Comparison of ENCODE assay signal across 1 cellular context in genomic region chr11:46237248-46238077, GRCh38.
TF ChIP-seq lines count a peak whose summit lies in the region.

No MANE protein-coding gene starts in this region.

TF ChIP-seq in K562, 482 proteins besides CTCF, POLR2A, EP300 and RAD21 (continued from another document and continues in another):
- no peak for TF ChIP-seq ZNF280A (IDR thresholded peaks at IDR 0.05; ENCODE audit: low read depth, partially characterized antibody)
- no peak for TF ChIP-seq TGIF2 (CRISPR knock-in tag; IDR thresholded peaks at IDR 0.05)
- TF ChIP-seq ILF3 (IDR thresholded peaks at IDR 0.05; ENCODE audit: borderline replicate concordance): no peak
- TF ChIP-seq TCFL5 (CRISPR knock-in tag; conservative IDR thresholded peaks at IDR 0.05): no peak
- no peak for TF ChIP-seq ZNF57 (CRISPR knock-in tag; IDR thresholded peaks at IDR 0.05)
- peak; percentile 30; the same call in 1 of the 2 replicates for TF ChIP-seq MITF (IDR thresholded peaks at IDR 0.05)
- peak in 1 of 2 experiments; percentile 8; a peak in 1 of 4 replicates for TF ChIP-seq NRF1 (conservative IDR thresholded peaks at IDR 0.05 in 1 of 2, IDR thresholded peaks at IDR 0.05 in 1 of 2)
- TF ChIP-seq ETV6 (IDR thresholded peaks at IDR 0.05; ENCODE audit: borderline replicate concordance in 1 of 2, low read depth in 2 of 2, low read length in 1 of 2): no peak
- TF ChIP-seq ETV6 (CRISPR knock-in tag; IDR thresholded peaks at IDR 0.05; ENCODE audit: borderline replicate concordance): peak; percentile 90; the same call in 1 of the 2 replicates
- peak; percentile 64; the same call in 1 of the 2 replicates for TF ChIP-seq ZNF431 (CRISPR knock-in tag; IDR thresholded peaks at IDR 0.05)
- TF ChIP-seq AFF4 (CRISPR knock-in tag; IDR thresholded peaks at IDR 0.05): 0 out of 2 replicates have a peak, but pooled peaks have one; percentile 28
- TF ChIP-seq ZNF561 (CRISPR knock-in tag; conservative IDR thresholded peaks at IDR 0.05): no peak
- peak; percentile 70; the same call in 1 of the 2 replicates for TF ChIP-seq MTA1 (IDR thresholded peaks at IDR 0.05; ENCODE audit: borderline replicate concordance)
- TF ChIP-seq ZNF395 (CRISPR knock-in tag; IDR thresholded peaks at IDR 0.05): peak; percentile 94
- TF ChIP-seq CTCFL (IDR thresholded peaks at IDR 0.05; ENCODE audit: borderline replicate concordance, insufficient read depth, low read depth, low read length, poor library complexity, severe bottlenecking): no peak
- no peak for TF ChIP-seq GTF2F1 (IDR thresholded peaks at IDR 0.05; ENCODE audit: low read depth, low read length)
- TF ChIP-seq ATF1 (CRISPR knock-in tag; IDR thresholded peaks at IDR 0.05): no peak
- TF ChIP-seq ATF1 (tag; IDR thresholded peaks at IDR 0.05): no peak
- TF ChIP-seq SREBF1 (IDR thresholded peaks at IDR 0.05; ENCODE audit: borderline replicate concordance, low read depth, low read length): no peak
- no peak; the same call in 1 of the 2 replicates for TF ChIP-seq ZNF12 (CRISPR knock-in tag; IDR thresholded peaks at IDR 0.05)
- TF ChIP-seq ZNF511 (CRISPR knock-in tag; IDR thresholded peaks at IDR 0.05): peak; percentile 92
- TF ChIP-seq HDGF (IDR thresholded peaks at IDR 0.05): peak; percentile 56; the same call in 1 of the 2 replicates
- TF ChIP-seq TRIM24 (IDR thresholded peaks at IDR 0.05): peak; percentile 65 to 74; a peak in 3 of 4 replicates
- no peak for TF ChIP-seq BMI1 (IDR thresholded peaks at IDR 0.05; ENCODE audit: low read length)
- TF ChIP-seq POLR2AphosphoS2 (IDR thresholded peaks at IDR 0.05; ENCODE audit: low read length): no peak
- peak; percentile 67 for TF ChIP-seq CBFA2T3 (IDR thresholded peaks at IDR 0.05)
- TF ChIP-seq ATF4 (CRISPR knock-in tag; IDR thresholded peaks at IDR 0.05): no peak
- no peak for TF ChIP-seq RBM22 (IDR thresholded peaks at IDR 0.05; ENCODE audit: low read depth, low read length, poor library complexity, severe bottlenecking)
- TF ChIP-seq NCOR1 (IDR thresholded peaks at IDR 0.05): peak; percentile 57
- no peak for TF ChIP-seq SREBF2 (CRISPR knock-in tag; IDR thresholded peaks at IDR 0.05)
- peak in 1 of 3 experiments; percentile 70; a peak in 2 of 6 replicates for TF ChIP-seq ZBTB11 (CRISPR knock-in tag; IDR thresholded peaks at IDR 0.05)
- TF ChIP-seq MECOM (CRISPR knock-in tag; IDR thresholded peaks at IDR 0.05): 0 out of 2 replicates have a peak, but pooled peaks have one; percentile 5
- no peak for TF ChIP-seq U2AF2 (optimal IDR thresholded peaks at IDR 0.05; ENCODE audit: low read depth, low read length)
- no peak for TF ChIP-seq TSHZ1 (CRISPR knock-in tag; IDR thresholded peaks at IDR 0.05)
- no peak for TF ChIP-seq YBX1 (IDR thresholded peaks at IDR 0.05)
- TF ChIP-seq CBX3 (IDR thresholded peaks at IDR 0.05; ENCODE audit: borderline replicate concordance in 1 of 2, low read length in 2 of 2): 0 out of 3 replicates have a peak, but pooled peaks of 1 of the 2 experiments have one; percentile 14
- no peak for TF ChIP-seq SMAD2 (IDR thresholded peaks at IDR 0.05; ENCODE audit: low read depth, low read length)
- TF ChIP-seq ZNF444 (CRISPR knock-in tag; IDR thresholded peaks at IDR 0.05): no peak; the same call in 1 of the 2 replicates
- no peak for TF ChIP-seq ZNF551 (CRISPR knock-in tag; IDR thresholded peaks at IDR 0.05)
- TF ChIP-seq GABPB2 (CRISPR knock-in tag; conservative IDR thresholded peaks at IDR 0.05): no peak
- no peak for TF ChIP-seq DDX20 (tag; IDR thresholded peaks at IDR 0.05; ENCODE audit: low read depth)
- 0 out of 2 replicates have a peak, but pooled peaks have one; percentile 10 for TF ChIP-seq BHLHE40 (IDR thresholded peaks at IDR 0.05; ENCODE audit: low read length)
- TF ChIP-seq KLF10 (CRISPR knock-in tag; IDR thresholded peaks at IDR 0.05): no peak
- no peak for TF ChIP-seq CAMTA2 (CRISPR knock-in tag; conservative IDR thresholded peaks at IDR 0.05)
